ENCODE assay signal across 18 cellular contexts in genomic region chr2:33322607-33323006, GRCh38.
DNase-seq lines count a peak whose midpoint lies in the region; ATAC-seq and TF ChIP-seq lines count a peak whose summit lies in the region.
"Had no signal": no experiment of that assay in that cellular context is flagged by ENCODE, and none has a peak within 500 bp of the region (broad histone marks: within the 10 kb centered on the region; RNA-seq: fewer than 3 reads in every experiment).

No MANE protein-coding gene starts in this region.

- peak overlapping the region; percentile 35; the same call in 1 of the 2 replicates for H3K4me2 ChIP-seq in OCI-LY1 (ENCODE audit: low read length)

- H3K79me2 ChIP-seq in OCI-LY1 (ENCODE audit: insufficient read depth, low read length): no peaks in the 10 kb centered on the region

- peaks cover 0 to 1% (median 0%) of the 10 kb centered on the region in 3 donors for H3K36me3 Mint-ChIP-seq in CD8-positive, alpha-beta memory T cell
- H3K36me3 Mint-ChIP-seq in WTC11: no peaks in the 10 kb centered on the region

- H3K9me2 ChIP-seq in OCI-LY1 (ENCODE audit: low read depth, low read length): no peaks in the 10 kb centered on the region

- no peaks in the 10 kb centered on the region for H3K27me3 ChIP-seq in CD8-positive, alpha-beta memory T cell (ENCODE audit: insufficient read depth, low read length, poor library complexity, severe bottlenecking)
- H3K27me3 ChIP-seq in OCI-LY1 (ENCODE audit: insufficient read depth, low read length): no peaks in the 10 kb centered on the region
- H3K27me3 ChIP-seq: left lung had no signal

- H2AFZ ChIP-seq in OCI-LY1 (ENCODE audit: low read length): no peak overlapping the region

- CTCF ChIA-PET in CD8-positive, alpha-beta memory T cell (lab: Charles Lee): interaction anchor here (0.6 kb wide), 1 partner anchor 9 kb away, joined by 3 read pairs; no protein-coding TSS in a partner anchor
- CTCF ChIA-PET in WTC11 (lab: Charles Lee): no interaction called here

- H3K4me1 Mint-ChIP-seq in CD8-positive, alpha-beta memory T cell: peaks cover 17 to 31% (median 28%) of the 10 kb centered on the region in 3 donors
- H3K4me1 Mint-ChIP-seq in WTC11: no peaks in the 10 kb centered on the region

- H3K27ac ChIP-seq in CD8-positive, alpha-beta memory T cell (ENCODE audit: low read depth, low read length): no peak overlapping the region
- peak overlapping the region; percentile 49 for H3K27ac ChIP-seq in OCI-LY1 (ENCODE audit: low read depth, low read length, poor library complexity, severe bottlenecking)

- H4K20me1 ChIP-seq in OCI-LY1 (ENCODE audit: insufficient read depth, low read length): no peaks in the 10 kb centered on the region

- no peaks in the 10 kb centered on the region for H3K36me3 ChIP-seq in CD8-positive, alpha-beta memory T cell (ENCODE audit: insufficient read depth, low read length)
- peaks cover 47% of the 10 kb centered on the region; the same call in 1 of the 2 replicates for H3K36me3 ChIP-seq in OCI-LY1 (ENCODE audit: insufficient read depth, low read length)
- H3K36me3 ChIP-seq: BE2C, left lung had no signal

- no peaks in the 10 kb centered on the region for H3K9me3 Mint-ChIP-seq in CD8-positive, alpha-beta memory T cell
- H3K9me3 Mint-ChIP-seq in WTC11: no peaks in the 10 kb centered on the region
- H3K9me3 Mint-ChIP-seq: stimulated activated naive CD8-positive, alpha-beta T cell treated with anti-CD3 and anti-CD28 coated beads, Interleukin-15, amount 100 ng/mL, for 72 hours had no signal

- peak overlapping the region; percentile 10; the same call in 1 of the 2 replicates for H3K9ac ChIP-seq in OCI-LY1 (ENCODE audit: low read length)

- peak overlapping the region in 3 of 8 donors; percentile 1 to 24 (median 8) for H3K27ac Mint-ChIP-seq in CD8-positive, alpha-beta memory T cell
- H3K27ac Mint-ChIP-seq in WTC11: no peak overlapping the region

- POLR2A ChIA-PET in CD8-positive, alpha-beta memory T cell (lab: Charles Lee): no interaction called here
- POLR2A ChIA-PET in WTC11 (lab: Charles Lee): no interaction called here

- TF ChIP-seq CTCF in OCI-LY1 (IDR thresholded peaks at IDR 0.05; ENCODE audit: low read length) (no peak), GM20000 (IDR thresholded peaks at IDR 0.05; ENCODE audit: extremely low read depth, missing control alignments) (no peak), WTC11 (IDR thresholded peaks at IDR 0.05) (no peak)

- no peak for DNase-seq in CD8-positive, alpha-beta memory T cell
- DNase-seq in left kidney (ENCODE audit: low read depth, low spot score) (peak; percentile 18), GM20000 (ENCODE audit: low spot score) (no peak), WTC11 (ENCODE audit: low spot score) (no peak)
- DNase-seq: activated CD4-positive, alpha-beta T cell treated with anti-CD3 and anti-CD28 coated beads for 4 hours; BE2C; caudate nucleus; DMS 273 treated with DMSO at 0.1 percent for 48 hours; H7; left lung; NCI-H1105; SHP77; stimulated activated CD4-positive, alpha-beta T cell treated with anti-CD3 and anti-CD28 coated beads, Interleukin-12 subunit alpha, Interleukin-12 subunit beta, amount 100 ng/mL, for 4 hours; stimulated activated naive CD8-positive, alpha-beta T cell treated with anti-CD3 and anti-CD28 coated beads, Interleukin-15, amount 100 ng/mL, for 72 hours; T-helper 9 cell had no signal

- no peak overlapping the region for H3K4me3 ChIP-seq in CD8-positive, alpha-beta memory T cell (ENCODE audit: low read length)
- H3K4me3 ChIP-seq in OCI-LY1 (ENCODE audit: low read depth, low read length, poor library complexity, severe bottlenecking): no peak overlapping the region
- H3K4me3 ChIP-seq: left lung had no signal

- H3K4me1 ChIP-seq in CD8-positive, alpha-beta memory T cell (ENCODE audit: insufficient read depth, low read length): no peaks in the 10 kb centered on the region
- H3K4me1 ChIP-seq in OCI-LY1 (ENCODE audit: insufficient read depth, low read length, severe bottlenecking): peaks cover 22% of the 10 kb centered on the region
- H3K4me1 ChIP-seq: BE2C had no signal

- peaks cover 9 to 18% of the 10 kb centered on the region in 2 donors for H3K27me3 Mint-ChIP-seq in CD8-positive, alpha-beta memory T cell
- H3K27me3 Mint-ChIP-seq in WTC11 (ENCODE audit: low read depth): no peaks in the 10 kb centered on the region

- ATAC-seq in GM18907 (IDR thresholded peaks at IDR 0.05; ENCODE audit: unreplicated experiment): peak; percentile 54
- ATAC-seq in WTC11: no peak
- no peak for ATAC-seq in HG02610 (IDR thresholded peaks at IDR 0.05; ENCODE audit: unreplicated experiment)
- ATAC-seq: stimulated activated naive CD8-positive, alpha-beta T cell treated with anti-CD3 and anti-CD28 coated beads, Interleukin-15, amount 100 ng/mL, for 72 hours had no signal

- H3K9me3 ChIP-seq in CD8-positive, alpha-beta memory T cell (ENCODE audit: low read length): no peaks in the 10 kb centered on the region
- H3K9me3 ChIP-seq in OCI-LY1 (ENCODE audit: low read length): no peaks in the 10 kb centered on the region
- H3K9me3 ChIP-seq: BE2C, left lung had no signal

- no peaks in the 10 kb centered on the region for H3F3A ChIP-seq in OCI-LY1 (ENCODE audit: insufficient read depth, low read length)

- peak overlapping the region in 5 of 7 donors; percentile 8 to 74 (median 49) for H3K4me3 Mint-ChIP-seq in CD8-positive, alpha-beta memory T cell
- H3K4me3 Mint-ChIP-seq in WTC11: no peak overlapping the region

TF ChIP-seq in WTC11, 78 proteins besides CTCF, POLR2A, EP300 and RAD21 (continues in another document):
- TF ChIP-seq JAZF1 (CRISPR knock-in tag; IDR thresholded peaks at IDR 0.05) (no peak), SMAD4 (CRISPR knock-in tag; IDR thresholded peaks at IDR 0.05) (no peak), AR (CRISPR knock-in tag; IDR thresholded peaks at IDR 0.05) (no peak), NFYB (CRISPR knock-in tag; conservative IDR thresholded peaks at IDR 0.05; ENCODE audit: low read depth) (no peak), ERG (CRISPR knock-in tag; IDR thresholded peaks at IDR 0.05) (no peak), TCF7 (CRISPR knock-in tag; IDR thresholded peaks at IDR 0.05; ENCODE audit: low read depth) (no peak), AFF4 (CRISPR knock-in tag; IDR thresholded peaks at IDR 0.05; ENCODE audit: borderline replicate concordance) (no peak)
